9 cellular contexts compared by ENCODE assay signal in the genomic region with DNA sequence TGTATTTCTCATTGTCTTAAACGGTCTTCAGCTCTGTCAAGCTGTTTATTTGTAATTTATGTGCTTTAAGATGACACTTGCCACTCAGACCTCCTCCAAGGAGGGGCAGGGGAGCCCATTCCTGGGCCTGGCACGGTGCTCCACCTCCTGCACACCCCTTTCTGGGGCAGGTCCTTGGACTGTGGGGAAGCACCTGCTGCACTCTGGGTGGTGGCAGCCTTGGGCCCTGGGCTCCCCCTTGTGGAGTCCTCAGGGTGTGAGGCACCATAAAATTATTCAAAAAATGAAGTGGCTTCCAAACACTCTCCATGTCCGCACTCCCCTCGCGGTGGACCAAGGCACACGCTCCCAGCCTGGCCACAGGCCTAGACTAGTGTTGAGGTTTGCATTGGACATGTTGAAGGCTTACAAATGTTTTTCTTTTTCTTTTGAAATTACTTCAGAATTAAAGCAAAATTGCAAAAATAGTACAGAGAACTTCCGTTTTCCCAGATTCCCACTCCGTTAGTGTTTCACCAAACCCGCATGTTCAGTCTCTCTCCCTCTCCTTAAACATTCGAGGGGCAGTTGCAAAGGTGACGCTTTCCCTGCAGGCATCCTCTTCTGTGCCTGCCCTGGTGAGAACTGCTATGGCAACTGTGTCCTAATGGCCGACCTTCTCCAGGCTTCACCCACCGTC. TPM values are rescaled to one million over a fixed set of nuclear protein-coding genes. Genes with fewer than 3 reads are reported as not detected.
DNase-seq lines count a peak whose midpoint lies in the region; ATAC-seq and TF ChIP-seq lines count a peak whose summit lies in the region.
"Had no signal": no experiment of that assay in that cellular context is flagged by ENCODE, and none has a peak within 500 bp of the region (broad histone marks: within the 10 kb centered on the region; RNA-seq: fewer than 3 reads in every experiment).

No MANE protein-coding gene starts in this region.

- H3K9ac ChIP-seq in SK-N-SH = no peak overlapping the region

- no peak for TF ChIP-seq EP300 in SK-N-SH (IDR thresholded peaks at IDR 0.05; ENCODE audit: borderline replicate concordance in 1 of 2, low read depth in 1 of 2, low read length in 1 of 2)
- TF ChIP-seq EP300 in sigmoid colon (IDR thresholded peaks at IDR 0.05) = no peak

- TF ChIP-seq POLR2A in sigmoid colon (IDR thresholded peaks at IDR 0.05) = no peak

- H3K9me2 ChIP-seq in SK-N-SH = no peaks in the 10 kb centered on the region

- TF ChIP-seq RAD21 in SK-N-SH (IDR thresholded peaks at IDR 0.05; ENCODE audit: low read length) = peak; percentile 77

- H4K20me1 ChIP-seq in SK-N-SH (ENCODE audit: insufficient read depth) = peaks cover 91% of the 10 kb centered on the region

- peaks cover 19% of the 10 kb centered on the region for H3F3A ChIP-seq in SK-N-SH (replicated peaks; ENCODE audit: insufficient read depth)

- H3K4me1 ChIP-seq in SK-N-SH (ENCODE audit: control insufficient read depth in 1 of 2, insufficient read depth in 2 of 2, low read depth in 1 of 2, low read length in 1 of 2) = peaks cover 14 to 19% of the 10 kb centered on the region in 2 experiments; a peak in 3 of 4 replicates
- peaks cover 0 to 87% (median 75%) of the 10 kb centered on the region in 4 donors for H3K4me1 ChIP-seq in sigmoid colon

- in situ Hi-C loops in KBM-7 (cut with MboI; ENCODE audit: low pct_unique_long_range_greater_than_20kb, low sequenced_read_pairs) = no loop called here

- H3K4me2 ChIP-seq in SK-N-SH = no peak overlapping the region

- H3K27me3 ChIP-seq in SK-N-SH (ENCODE audit: insufficient read depth) = no peaks in the 10 kb centered on the region
- H3K27me3 ChIP-seq in sigmoid colon = no peaks in the 10 kb centered on the region

- TF ChIP-seq CTCF in SK-N-SH (IDR thresholded peaks at IDR 0.05) = peak; percentile 76
- TF ChIP-seq CTCF in sigmoid colon (IDR thresholded peaks at IDR 0.05) = peak; percentile 71 to 76 (median 76)

- H2AFZ ChIP-seq in SK-N-SH (ENCODE audit: low read depth) = no peak overlapping the region

- intact Hi-C loops in Right ventricle myocardium superior (cut with DNase I) (loop anchor here (5.0 kb wide), 1 partner anchor 200 kb away; no protein-coding TSS in a partner anchor), sigmoid colon (cut with DNase I) (loop anchor here (5.0 kb wide), 1 partner anchor 200 kb away; no protein-coding TSS in a partner anchor)

- DNase-seq in COLO668 (lab: John Stamatoyannopoulos, UW; ENCODE audit: unreplicated experiment) (peak; percentile 60), KBM-7 (peak; percentile 85), SK-N-SH (peak; percentile 85), Right ventricle myocardium superior (peak; percentile 84), sigmoid colon (peak; percentile 91)
- peak; percentile 62 for DNase-seq in activated gamma-delta T cell treated with anti-CD3 and anti-CD28 coated beads, Interleukin-2, amount 50 U/mL, for 16 hours (ENCODE audit: low read depth)

- H3K36me3 ChIP-seq in SK-N-SH (replicated peaks in 1 of 2; ENCODE audit: control insufficient read depth in 1 of 2, insufficient read depth in 2 of 2, low read length in 1 of 2) = peaks cover 0 to 5% of the 10 kb centered on the region in 2 experiments
- no peaks in the 10 kb centered on the region for H3K36me3 ChIP-seq in sigmoid colon

- ATAC-seq in GM21360 (IDR thresholded peaks at IDR 0.05; ENCODE audit: unreplicated experiment) = peak; percentile 72
- peak; percentile 72 for ATAC-seq in Right ventricle myocardium superior (ENCODE audit: poor library complexity)
- ATAC-seq in HG02840 (IDR thresholded peaks at IDR 0.05; ENCODE audit: low FRiP score, unreplicated experiment) = no peak

- WGBS in SK-N-SH (ENCODE audit: low lambda C conversion rate) = 70% methylated on average over 13 of the region's 13 CpGs
- WGBS in sigmoid colon, 2 donors = 35 to 46% methylated on average over 13 of the region's 13 CpGs

- H3K4me3 ChIP-seq in SK-N-SH (ENCODE audit: low read depth in 2 of 2, low read length in 1 of 2) = no peak overlapping the region
- H3K4me3 ChIP-seq in sigmoid colon = no peak overlapping the region
- H3K4me3 ChIP-seq: SK-N-MC had no signal

- H3K27ac ChIP-seq in SK-N-SH (ENCODE audit: low read depth in 2 of 2, low read length in 1 of 2) (no peak overlapping the region), sigmoid colon (peak overlapping the region; percentile 47 to 88 (median 83))
- H3K27ac ChIP-seq: SK-N-MC had no signal

- POLR2A ChIA-PET in SK-N-SH (lab: Yijun Ruan, JAX) = interaction anchor here (0.7 kb wide), 1 partner anchor 29 kb away, joined by 3 read pairs; no protein-coding TSS in a partner anchor

- no peaks in the 10 kb centered on the region for H3K9me3 ChIP-seq in SK-N-SH
- H3K9me3 ChIP-seq in sigmoid colon = no peaks in the 10 kb centered on the region

- peaks cover 100% of the 10 kb centered on the region for H3K79me2 ChIP-seq in SK-N-SH (ENCODE audit: insufficient read depth)

- CTCF ChIA-PET in SK-N-SH (lab: Yijun Ruan, JAX) = interaction anchor here (0.6 to 1.7 kb wide), 18 partner anchors 8 to 223 kb away, joined by 3 to 10 read pairs (median 4); a partner anchor contains a TSS

TF ChIP-seq in SK-N-SH, 30 proteins besides CTCF, POLR2A, EP300 and RAD21:
- TF ChIP-seq, protein P1, sequence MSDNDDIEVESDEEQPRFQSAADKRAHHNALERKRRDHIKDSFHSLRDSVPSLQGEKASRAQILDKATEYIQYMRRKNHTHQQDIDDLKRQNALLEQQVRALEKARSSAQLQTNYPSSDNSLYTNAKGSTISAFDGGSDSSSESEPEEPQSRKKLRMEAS (IDR thresholded peaks at IDR 0.05; ENCODE audit: low read depth) = 0 out of 2 replicates have a peak, but pooled peaks have one; percentile 26
- no peak for TF ChIP-seq TEAD4 (IDR thresholded peaks at IDR 0.05; ENCODE audit: borderline replicate concordance, insufficient read depth)
- 0 out of 2 replicates have a peak, but pooled peaks have one; percentile 43 for TF ChIP-seq SIN3A (IDR thresholded peaks at IDR 0.05; ENCODE audit: borderline replicate concordance, low read depth, low read length)
- TF ChIP-seq MEF2A (IDR thresholded peaks at IDR 0.05; ENCODE audit: borderline replicate concordance, low read depth) = no peak
- no peak for TF ChIP-seq RFX5 (IDR thresholded peaks at IDR 0.05; ENCODE audit: low read length)
- no peak for TF ChIP-seq FOXM1 (IDR thresholded peaks at IDR 0.05; ENCODE audit: low read depth)
- TF ChIP-seq ELF1 (IDR thresholded peaks at IDR 0.05) = no peak
- TF ChIP-seq TCF12 (IDR thresholded peaks at IDR 0.05) = no peak
- no peak for TF ChIP-seq JUND (IDR thresholded peaks at IDR 0.05)
- TF ChIP-seq YY1 (IDR thresholded peaks at IDR 0.05; ENCODE audit: low read depth) = no peak
- TF ChIP-seq SMC3 (IDR thresholded peaks at IDR 0.05; ENCODE audit: low read depth, low read length) = peak; percentile 73

RNA-seq across cellular contexts. Expression of a gene that starts 32.4 kb away (rescaled TPM):
- polyA plus RNA-seq in SK-N-SH (2012; rRNA removed) = 33.6 and 36.4 TPM in 2 replicates
- polyA plus RNA-seq in SK-N-SH (2012; cell fraction: cytosol; rRNA removed) = 21.3 and 29.9 TPM in 2 replicates
- polyA plus RNA-seq in SK-N-SH (2012; cell fraction: nucleus; rRNA removed) = 43.8 and 54.0 TPM in 2 replicates
- total RNA-seq in Right ventricle myocardium superior = 34.3 TPM
- 10 to 100 TPM; 29.3 to 56.8 (median 40.5) TPM for total RNA-seq in sigmoid colon
- polyA plus RNA-seq in sigmoid colon = 10 to 100 TPM; 10.2 to 26.2 (median 11.6) TPM

Comparison
In these comparisons a context has a peak if more than half of its experiments do, and no peak if none do; other contexts are left out.
1. H3K27ac ChIP-seq: peak in sigmoid colon (4 of 4); none in SK-N-SH (0 of 2).
2. Peak in every context shown above with its lines, with median percentiles within 50 percentile points of each other: DNase-seq.